Comparison of ENCODE assay signal across 17 cellular contexts in the genomic region with DNA sequence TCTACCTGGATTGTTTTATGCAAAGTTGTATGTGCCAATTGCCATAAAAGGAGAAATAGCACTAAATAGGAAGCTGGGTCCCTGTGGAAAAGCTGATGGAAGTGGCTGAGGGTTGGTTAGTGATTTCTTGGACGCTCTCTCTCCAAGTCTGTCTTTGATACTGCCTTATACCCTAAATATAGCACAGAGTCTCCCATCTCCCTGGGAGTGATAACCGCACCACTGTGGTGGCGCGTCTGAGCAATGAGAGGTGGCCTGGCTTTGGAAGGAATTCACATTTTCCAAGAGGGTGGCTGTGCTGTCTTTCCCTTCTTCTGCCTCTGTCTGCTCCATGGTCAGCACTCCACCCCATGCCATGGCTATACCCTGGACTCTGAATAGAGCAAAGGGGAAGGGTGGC. TPM values are rescaled to one million over a fixed set of nuclear protein-coding genes. Genes with fewer than 3 reads are reported as not detected.
DNase-seq lines count a peak whose midpoint lies in the region; ATAC-seq and TF ChIP-seq lines count a peak whose summit lies in the region.
"Had no signal": no experiment of that assay in that cellular context is flagged by ENCODE, and none has a peak within 500 bp of the region (broad histone marks: within the 10 kb centered on the region; RNA-seq: fewer than 3 reads in every experiment).

No MANE protein-coding gene starts in this region.

- H3K27me3 ChIP-seq in trophoblast cell (ENCODE audit: insufficient read depth, low read length), result no peaks in the 10 kb centered on the region
- no peaks in the 10 kb centered on the region for H3K27me3 ChIP-seq in osteoblast (ENCODE audit: insufficient read depth, low read length)

- H3K4me3 ChIP-seq in trophoblast cell (ENCODE audit: low read depth, low read length), result no peak overlapping the region
- no peak overlapping the region for H3K4me3 ChIP-seq in osteoblast (ENCODE audit: insufficient read depth, low read length)
- H3K4me3 ChIP-seq: HAP-1 had no signal

- WGBS in trophoblast cell (ENCODE audit: extremely low coverage, insufficient coverage, insufficient read length), result no CpG with 5 or more reads among the region's 4 CpGs

- H3K4me2 ChIP-seq in trophoblast cell (ENCODE audit: low read length) (no peak overlapping the region), osteoblast (ENCODE audit: insufficient read depth, low read length) (no peak overlapping the region)

- H2BK120ac ChIP-seq in trophoblast cell (ENCODE audit: insufficient read depth, low read length, poor library complexity), result no peak overlapping the region

- no peak overlapping the region for H2AFZ ChIP-seq in trophoblast cell (ENCODE audit: insufficient read depth, low read length, poor library complexity)
- no peak overlapping the region for H2AFZ ChIP-seq in osteoblast (ENCODE audit: low read length)

- H3K4ac ChIP-seq in trophoblast cell (ENCODE audit: low read depth, low read length), result no peak overlapping the region

- intact Hi-C loops in Right ventricle myocardium inferior (cut with DNase I) (no loop called here), cardiac septum (cut with DNase I) (no loop called here), left ventricle myocardium superior (cut with micrococcal nuclease) (no loop called here)

- ATAC-seq in Right ventricle myocardium inferior (peak; percentile 79), left ventricle myocardium superior (peak; percentile 90)
- ATAC-seq: CD8-positive, alpha-beta T cell had no signal

- peaks cover 13 to 22% of the 10 kb centered on the region in 2 experiments for H3K36me3 ChIP-seq in trophoblast cell (ENCODE audit: control insufficient read depth in 1 of 2, insufficient read depth in 2 of 2, low read length in 2 of 2)
- no peaks in the 10 kb centered on the region for H3K36me3 ChIP-seq in osteoblast (ENCODE audit: insufficient read depth, low read length)
- H3K36me3 ChIP-seq: HAP-1 had no signal

- no peaks in the 10 kb centered on the region for H4K20me1 ChIP-seq in osteoblast (ENCODE audit: insufficient read depth, low read length)

- no peak overlapping the region for H3K9ac ChIP-seq in trophoblast cell (ENCODE audit: low read length)

- TF ChIP-seq CTCF in osteoblast (IDR thresholded peaks at IDR 0.05; ENCODE audit: extremely low read depth, low read depth, low read length), result no peak

- H4K12ac ChIP-seq in trophoblast cell (ENCODE audit: low read depth, low read length), result no peak overlapping the region

- H3K9me3 ChIP-seq in trophoblast cell (ENCODE audit: insufficient read depth, low read depth, low read length) (no peaks in the 10 kb centered on the region), osteoblast (ENCODE audit: low read depth, low read length) (no peaks in the 10 kb centered on the region)
- H3K9me3 ChIP-seq: HAP-1 had no signal

- H2BK12ac ChIP-seq in trophoblast cell (ENCODE audit: low read length), result peak overlapping the region; percentile 43

- H4K91ac ChIP-seq in trophoblast cell (ENCODE audit: low read depth, low read length), result no peak overlapping the region

- H3K14ac ChIP-seq in trophoblast cell (ENCODE audit: low read length), result no peak overlapping the region

- H3K4me1 ChIP-seq in trophoblast cell (ENCODE audit: control insufficient read depth in 1 of 2, insufficient read depth in 2 of 2, low read length in 2 of 2), result peaks cover 5 to 12% of the 10 kb centered on the region in 2 experiments
- H3K4me1 ChIP-seq in osteoblast (ENCODE audit: insufficient read depth, low read length), result peaks cover 16% of the 10 kb centered on the region
- H3K4me1 ChIP-seq: HAP-1 had no signal

- H3K18ac ChIP-seq in trophoblast cell (ENCODE audit: low read length), result peak overlapping the region; percentile 33

- H3K27ac ChIP-seq in trophoblast cell (ENCODE audit: low read depth, low read length) (no peak overlapping the region), osteoblast (ENCODE audit: low read depth, low read length) (no peak overlapping the region)
- H3K27ac ChIP-seq: 22Rv1 had no signal

- no peaks in the 10 kb centered on the region for H3K79me2 ChIP-seq in trophoblast cell (ENCODE audit: control insufficient read depth, insufficient read depth, low read length, poor library complexity)
- no peaks in the 10 kb centered on the region for H3K79me2 ChIP-seq in osteoblast (ENCODE audit: insufficient read depth, low read length)

- no peak overlapping the region for H3K23ac ChIP-seq in trophoblast cell (ENCODE audit: low read length)

- H4K8ac ChIP-seq in trophoblast cell (ENCODE audit: low read depth, low read length), result peak overlapping the region; percentile 43

- no peak overlapping the region for H2BK5ac ChIP-seq in trophoblast cell (ENCODE audit: low read depth, low read length, poor library complexity)

- H2AK5ac ChIP-seq in trophoblast cell (ENCODE audit: low read length), result no peak overlapping the region

- DNase-seq in Right ventricle myocardium inferior (ENCODE audit: missing footprints) (no peak), cardiac septum (ENCODE audit: low spot score) (no peak), left ventricle myocardium superior (no peak), trophoblast cell (no peak), osteoblast (ENCODE audit: insufficient read length, low spot score, missing footprints) (no peak), amygdala (lab: John Stamatoyannopoulos, UW) (no peak), GM19238 (ENCODE audit: insufficient read length, low spot score) (no peak)
- DNase-seq: CD8-positive, alpha-beta T cell; COR-L47; DND-41; GDM1 had no signal

- peaks cover 4% of the 10 kb centered on the region for H3K79me1 ChIP-seq in trophoblast cell (ENCODE audit: low read length)

RNA-seq across cellular contexts. Expression of gene STMP1, which starts 31.2 kb away (rescaled TPM):
- total RNA-seq in Right ventricle myocardium inferior (27.4 TPM), cardiac septum (31.4 TPM), left ventricle myocardium superior (30.3 TPM), osteoblast (18.8 and 21.5 TPM in 2 replicates)
- 41.4 and 42.5 TPM in 2 replicates for polyA plus RNA-seq in trophoblast cell (2013)

RNA-seq across cellular contexts. Expression of gene SLC13A4, which starts 34.4 kb away (rescaled TPM):
- not detected for total RNA-seq in Right ventricle myocardium inferior
- 1.0 TPM for total RNA-seq in cardiac septum
- 0.15 TPM for total RNA-seq in left ventricle myocardium superior
- 437 and 491 TPM in 2 replicates for polyA plus RNA-seq in trophoblast cell (2013)
- total RNA-seq in osteoblast, result 0.36 and 0.88 TPM in 2 replicates
- total RNA-seq: A673; CD8-positive, alpha-beta T cell; HT1080 had no signal
- polyA plus RNA-seq: CD14-positive monocyte had no signal

RNA-seq across cellular contexts. Expression of gene FAM180A, which starts 55.1 kb away (rescaled TPM):
- total RNA-seq in Right ventricle myocardium inferior, result 6.1 TPM
- 25.1 TPM for total RNA-seq in cardiac septum
- total RNA-seq in left ventricle myocardium superior, result 11.4 TPM
- polyA plus RNA-seq in trophoblast cell (2013), result 0.18 and 0.21 TPM in 2 replicates
- total RNA-seq in osteoblast, result 23.5 and 28.9 TPM in 2 replicates
- total RNA-seq: A673; CD8-positive, alpha-beta T cell; H1; HT1080 had no signal
- polyA plus RNA-seq: CD14-positive monocyte, H1 had no signal
